In genomic region chr6:164020142-164020541, GRCh38 we compare ENCODE assay signal across 8 cellular contexts.
"Had no signal": no experiment of that assay in that cellular context is flagged by ENCODE, and none has a peak within 500 bp of the region (broad histone marks: within the 10 kb centered on the region; RNA-seq: fewer than 3 reads in every experiment).

No MANE protein-coding gene starts in this region.

- DNase-seq: GM23248, GOT3, H7, H9, HCEC 1CT, HFFc6 had no signal

- H3K27ac Mint-ChIP-seq: H9, HFFc6 had no signal

- H2AFZ ChIP-seq: GM23248 had no signal

- H3K9ac ChIP-seq: GM23248 had no signal

- H3K36me3 ChIP-seq: HAP-1 had no signal

- H3K4me3 Mint-ChIP-seq: H9, HFFc6 had no signal

- H3K9me3 ChIP-seq: HAP-1 had no signal

- H3K4me3 ChIP-seq: GM23248, HAP-1 had no signal

- H3K4me1 ChIP-seq: HAP-1 had no signal

- ATAC-seq: HCT116 had no signal

- H3K27ac ChIP-seq: GM23248 had no signal
